9 cellular contexts compared by ENCODE assay signal in the genomic region with DNA sequence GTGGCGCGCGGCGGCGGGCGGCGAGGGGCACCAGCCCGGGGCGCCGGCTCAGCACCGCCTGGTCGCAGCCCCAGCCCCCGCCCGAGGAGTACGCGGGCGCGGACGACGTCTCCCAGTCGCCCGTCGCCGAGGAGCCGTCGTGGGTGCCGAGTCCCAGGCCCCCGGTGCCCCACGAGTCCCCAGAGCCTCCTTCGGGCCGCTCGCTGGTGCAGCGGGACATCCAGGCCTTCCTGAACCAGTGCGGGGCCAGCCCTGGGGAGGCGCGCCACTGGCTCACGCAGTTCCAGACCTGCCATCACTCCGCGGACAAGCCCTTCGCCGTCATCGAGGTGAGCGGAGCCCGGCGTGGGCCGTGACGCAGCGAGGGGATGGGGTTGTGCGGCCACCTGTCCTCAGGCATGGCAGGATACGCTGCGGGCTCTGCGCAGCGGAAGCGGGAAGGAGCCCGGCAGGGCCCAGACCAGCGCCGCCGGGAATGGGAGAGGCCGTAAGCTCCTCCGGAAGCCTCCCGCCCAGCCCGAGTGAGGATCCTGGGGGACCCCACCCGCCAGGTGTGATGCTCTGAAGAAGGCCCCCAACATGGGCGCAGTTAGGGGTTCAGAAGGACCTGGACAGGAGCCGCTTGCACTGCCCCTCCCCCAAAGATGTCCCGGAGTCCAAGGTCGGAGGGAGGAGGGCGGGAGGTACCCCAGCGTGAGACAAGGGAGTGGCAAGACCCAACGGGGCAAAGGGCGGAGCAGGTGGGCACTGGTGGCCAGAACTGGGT. TPM values are rescaled to one million over a fixed set of nuclear protein-coding genes. Genes with fewer than 3 reads are reported as not detected.
DNase-seq lines count a peak whose midpoint lies in the region; ATAC-seq, FAIRE-seq and TF ChIP-seq lines count a peak whose summit lies in the region.
"Had no signal": no experiment of that assay in that cellular context is flagged by ENCODE, and none has a peak within 500 bp of the region (broad histone marks: within the 10 kb centered on the region; RNA-seq: fewer than 3 reads in every experiment).

No MANE protein-coding gene starts in this region.

- FAIRE-seq in endothelial cell of umbilical vein (lab: Jason Lieb, UNC): no peak

- DNase-seq in NT2/D1 (ENCODE audit: low read depth, low spot score): no peak
- no peak for DNase-seq in endothelial cell of umbilical vein (ENCODE audit: low read depth, low spot score)
- no peak for DNase-seq in neural crest cell (ENCODE audit: low read depth, low spot score)
- no peak for DNase-seq in NCI-H128 (lab: John Stamatoyannopoulos, UW; ENCODE audit: unreplicated experiment)
- DNase-seq in H4 (ENCODE audit: low spot score): no peak
- DNase-seq in LoVo (ENCODE audit: low spot score): no peak

- no TSS peak for BruUV-seq in endothelial cell of umbilical vein (replicated peaks; lab: Mats Ljungman, UMichigan)

- H2AFZ ChIP-seq in endothelial cell of umbilical vein (ENCODE audit: low read depth, low read length): peak overlapping the region; percentile 64

- H3K79me2 ChIP-seq in endothelial cell of umbilical vein (ENCODE audit: control insufficient read depth, insufficient read depth, low read length): peaks cover 9% of the 10 kb centered on the region

- CTCF ChIA-PET in endothelial cell of umbilical vein (lab: Charles Lee): interaction anchor here (0.5 to 6.0 kb wide), 6 partner anchors 9 to 217 kb away, joined by 3 to 27 read pairs (median 10); partner anchors contain the start of gene TMEM101

- peak overlapping the region; percentile 15 for H3K4me3 Mint-ChIP-seq in neural crest cell

- H4K20me1 ChIP-seq in BLaER1: peaks cover 27% of the 10 kb centered on the region
- no peaks in the 10 kb centered on the region for H4K20me1 ChIP-seq in endothelial cell of umbilical vein (replicated peaks; ENCODE audit: control insufficient read depth, extremely low read depth, insufficient read depth, low read length)

- POLR2A ChIA-PET in endothelial cell of umbilical vein (lab: Charles Lee): no interaction called here

- TF ChIP-seq CTCF in endothelial cell of umbilical vein (IDR thresholded peaks at IDR 0.05; ENCODE audit: extremely low read depth in 1 of 2, insufficient read depth in 1 of 2, low read depth in 1 of 2, low read length in 2 of 2) (no peak), neural crest cell (conservative IDR thresholded peaks at IDR 0.05) (no peak)

- ATAC-seq in HG02588 (IDR thresholded peaks at IDR 0.05; ENCODE audit: unreplicated experiment): no peak

- H3K27me3 Mint-ChIP-seq in neural crest cell (ENCODE audit: low read depth): peaks cover 75% of the 10 kb centered on the region

- dilution Hi-C loops in endothelial cell of umbilical vein (cut with MboI; ENCODE audit: extremely low pct_ligation_motif_present, low sequenced_read_pairs): no loop called here

- no peaks in the 10 kb centered on the region for H3K9me1 ChIP-seq in endothelial cell of umbilical vein (replicated peaks; ENCODE audit: control insufficient read depth, extremely low read depth, insufficient read depth, low read length)

- H3K27ac ChIP-seq in BLaER1 (no peak overlapping the region), endothelial cell of umbilical vein (ENCODE audit: insufficient read depth, low read depth, low read length) (peak overlapping the region; percentile 44)

- H3K27ac Mint-ChIP-seq in neural crest cell (ENCODE audit: unreplicated experiment): no peak overlapping the region

- H3K36me3 ChIP-seq in BLaER1 (peaks cover 6% of the 10 kb centered on the region; the same call in 1 of the 2 replicates), NT2/D1 (ENCODE audit: insufficient read depth, insufficient read length, low read length) (peaks cover 7% of the 10 kb centered on the region), endothelial cell of umbilical vein (ENCODE audit: control insufficient read depth in 2 of 2, extremely low read depth in 1 of 2, insufficient read depth in 2 of 2, low read length in 2 of 2) (no peaks in the 10 kb centered on the region)

- no peak overlapping the region for H3K9ac ChIP-seq in BLaER1
- H3K9ac ChIP-seq in NT2/D1 (ENCODE audit: insufficient read length, low read depth): peak overlapping the region; percentile 81
- H3K9ac ChIP-seq in endothelial cell of umbilical vein (replicated peaks; ENCODE audit: extremely low read depth, insufficient read depth, low read length): peak overlapping the region; percentile 55

- no peaks in the 10 kb centered on the region for H3K36me3 Mint-ChIP-seq in neural crest cell (ENCODE audit: low read depth)

- H3K4me3 ChIP-seq in BLaER1 (0 out of 2 replicates have a peak overlapping the region, but pooled peaks have one; percentile 11), NT2/D1 (ENCODE audit: insufficient read length, low read depth) (peak overlapping the region; percentile 68), endothelial cell of umbilical vein (replicated peaks in 1 of 3; ENCODE audit: insufficient read depth in 1 of 3, low read depth in 1 of 3, low read length in 3 of 3) (peak overlapping the region; percentile 51 to 63 (median 56))

- H3K4me2 ChIP-seq in BLaER1 (no peak overlapping the region), endothelial cell of umbilical vein (ENCODE audit: insufficient read depth, low read length) (peak overlapping the region; percentile 81)

- no peak for TF ChIP-seq POLR2A in endothelial cell of umbilical vein (IDR thresholded peaks at IDR 0.05; ENCODE audit: low read depth, low read length)

- no peaks in the 10 kb centered on the region for H3K9me3 Mint-ChIP-seq in neural crest cell

- peaks cover 17% of the 10 kb centered on the region for H3K4me1 Mint-ChIP-seq in neural crest cell

- no peaks in the 10 kb centered on the region for H3K9me3 ChIP-seq in BLaER1
- no peaks in the 10 kb centered on the region for H3K9me3 ChIP-seq in NT2/D1 (ENCODE audit: insufficient read depth, low read length)
- no peaks in the 10 kb centered on the region for H3K9me3 ChIP-seq in endothelial cell of umbilical vein (replicated peaks; ENCODE audit: control insufficient read depth, insufficient read depth, low read length)

- H3K4me1 ChIP-seq in BLaER1 (peaks cover 36% of the 10 kb centered on the region), NT2/D1 (ENCODE audit: insufficient read depth, insufficient read length) (peaks cover 8% of the 10 kb centered on the region), endothelial cell of umbilical vein (ENCODE audit: control insufficient read depth, extremely low read depth, insufficient read depth, low read length) (peaks cover 38% of the 10 kb centered on the region)

- H3K27me3 ChIP-seq in BLaER1 (peaks cover 68% of the 10 kb centered on the region), NT2/D1 (ENCODE audit: insufficient read depth, insufficient read length) (peaks cover 35% of the 10 kb centered on the region), endothelial cell of umbilical vein (ENCODE audit: control insufficient read depth in 2 of 2, insufficient read depth in 2 of 2, low read length in 2 of 2) (no peaks in the 10 kb centered on the region)

- intact Hi-C loops in endothelial cell of umbilical vein (cut with micrococcal nuclease): loop anchor here (10.0 kb wide), 1 partner anchor 110 kb away; no protein-coding TSS in a partner anchor

TF ChIP-seq in endothelial cell of umbilical vein, 7 proteins besides CTCF, POLR2A, EP300 and RAD21:
- TF ChIP-seq GATA2 (IDR thresholded peaks at IDR 0.05; ENCODE audit: insufficient read depth, insufficient read length, low read depth, low read length): no peak
- TF ChIP-seq POLR2AphosphoS5 (IDR thresholded peaks at IDR 0.05; ENCODE audit: insufficient read depth, low read depth, low read length): peak; percentile 19

RNA-seq across cellular contexts. Expression of gene NAGS, which starts 0.5 kb away (rescaled TPM):
- total RNA-seq in endothelial cell of umbilical vein (5.8 and 6.1 TPM in 2 replicates), neural crest cell (0.93 and 1.1 TPM in 2 replicates)
- polyA plus RNA-seq in endothelial cell of umbilical vein: 3.3 and 3.7 TPM in 2 replicates
- 2.1 and 2.4 TPM in 2 replicates for polyA plus RNA-seq in endothelial cell of umbilical vein (2011; cell fraction: cytosol; rRNA removed)
- 1.8 and 1.9 TPM in 2 replicates for polyA plus RNA-seq in endothelial cell of umbilical vein (2011; cell fraction: nucleus; rRNA removed)
- polyA plus RNA-seq in endothelial cell of umbilical vein (2012): 1.3 and 1.7 TPM in 2 replicates
- polyA minus RNA-seq in endothelial cell of umbilical vein: 1.3 and 1.8 TPM in 2 replicates
- 0.92 TPM for polyA minus RNA-seq in endothelial cell of umbilical vein (2011; cell fraction: cytosol; rRNA and poly(A)+ RNA removed)
- polyA minus RNA-seq in endothelial cell of umbilical vein (2011; cell fraction: nucleus; rRNA and poly(A)+ RNA removed): 0.96 and 1.9 TPM in 2 replicates
- total RNA-seq in H4 (2014; rRNA removed; shearing (Covaris generic)): 1.0 and 3.1 TPM in 2 replicates

RNA-seq across cellular contexts. Expression of gene TMEM101, which starts 9.8 kb away (rescaled TPM):
- total RNA-seq in endothelial cell of umbilical vein (29.4 and 30.4 TPM in 2 replicates), neural crest cell (24.0 and 26.9 TPM in 2 replicates)
- polyA plus RNA-seq in endothelial cell of umbilical vein: 60.2 and 61.6 TPM in 2 replicates
- polyA plus RNA-seq in endothelial cell of umbilical vein (2011; cell fraction: cytosol; rRNA removed): 38.8 and 43.5 TPM in 2 replicates
- polyA plus RNA-seq in endothelial cell of umbilical vein (2011; cell fraction: nucleus; rRNA removed): 17.7 and 18.3 TPM in 2 replicates
- polyA plus RNA-seq in endothelial cell of umbilical vein (2012): 25.0 and 34.0 TPM in 2 replicates
- polyA minus RNA-seq in endothelial cell of umbilical vein: 41.6 and 43.0 TPM in 2 replicates
- 20.9 TPM for polyA minus RNA-seq in endothelial cell of umbilical vein (2011; cell fraction: cytosol; rRNA and poly(A)+ RNA removed)
- polyA minus RNA-seq in endothelial cell of umbilical vein (2011; cell fraction: nucleus; rRNA and poly(A)+ RNA removed): 7.6 and 10.1 TPM in 2 replicates
- total RNA-seq in H4 (2014; rRNA removed; shearing (Covaris generic)): 45.9 and 54.9 TPM in 2 replicates

RNA-seq across cellular contexts. Expression of gene PYY, which starts 51.2 kb away (rescaled TPM):
- total RNA-seq in endothelial cell of umbilical vein: not detected in 2 replicates
- polyA plus RNA-seq in endothelial cell of umbilical vein: 0.14 TPM in 1 of 2 replicates, not detected in the other
- polyA plus RNA-seq in endothelial cell of umbilical vein (2011; cell fraction: cytosol; rRNA removed): not detected in 2 replicates
- not detected in 2 replicates for polyA plus RNA-seq in endothelial cell of umbilical vein (2011; cell fraction: nucleus; rRNA removed)
- polyA plus RNA-seq in endothelial cell of umbilical vein (2012): not detected in 2 replicates
- polyA minus RNA-seq in endothelial cell of umbilical vein: not detected in 2 replicates
- not detected for polyA minus RNA-seq in endothelial cell of umbilical vein (2011; cell fraction: cytosol; rRNA and poly(A)+ RNA removed)
- polyA minus RNA-seq in endothelial cell of umbilical vein (2011; cell fraction: nucleus; rRNA and poly(A)+ RNA removed): not detected in 2 replicates
- total RNA-seq in neural crest cell: not detected in 2 replicates
- total RNA-seq in H4 (2014; rRNA removed; shearing (Covaris generic)): 0.17 TPM in 1 of 2 replicates, not detected in the other
- total RNA-seq: T-helper 1 cell treated with Interleukin-12 subunit alpha and Interleukin-12 subunit beta and Interleukin-4 antibody, amounts not matched to agents 30 ng/mL and 1 ng/mL, for 36 hours had no signal

Comparison
In these comparisons a context has a peak if more than half of its experiments do, and no peak if none do; other contexts are left out.
1. H3K4me3 ChIP-seq: peak in every context shown above with its lines; median percentile 68 in NT2/D1; 56 in endothelial cell of umbilical vein; 11 in BLaER1.